Comparison of ENCODE assay signal across 10 cellular contexts in genomic region chr5:139383275-139383992, GRCh38. TPM values are rescaled to one million over a fixed set of nuclear protein-coding genes. Genes with fewer than 3 reads are reported as not detected.
DNase-seq lines count a peak whose midpoint lies in the region; ATAC-seq and TF ChIP-seq lines count a peak whose summit lies in the region.
"Had no signal": no experiment of that assay in that cellular context is flagged by ENCODE, and none has a peak within 500 bp of the region (broad histone marks: within the 10 kb centered on the region; RNA-seq: fewer than 3 reads in every experiment).

SLC23A1 (minus strand) TSS chr5:139383297; CDS start chr5:139383253, 44 bp downstream.

- H3K9me3 Mint-ChIP-seq in MCF 10A (ENCODE audit: unreplicated experiment): no peaks in the 10 kb centered on the region

- in situ Hi-C loops in mammary epithelial cell (cut with MboI; ENCODE audit: low sequenced_read_pairs in 2 of 2): no loop called here

- no peaks in the 10 kb centered on the region for H3K79me2 ChIP-seq in mammary epithelial cell (ENCODE audit: insufficient read depth, low read length)

- H3K27me3 ChIP-seq in mammary epithelial cell (ENCODE audit: insufficient read depth, low read length): no peaks in the 10 kb centered on the region
- no peaks in the 10 kb centered on the region for H3K27me3 ChIP-seq in vagina

- H3K4me3 ChIP-seq in mammary epithelial cell (replicated peaks in 1 of 3; ENCODE audit: insufficient read depth in 1 of 3, low read depth in 2 of 3, low read length in 3 of 3) (no peak within 1 kb of the TSS), vagina (no peak within 1 kb of the TSS)

- H3K9me3 ChIP-seq in mammary epithelial cell (replicated peaks; ENCODE audit: insufficient read depth, low read length): no peaks in the 10 kb centered on the region
- no peaks in the 10 kb centered on the region for H3K9me3 ChIP-seq in vagina

- TF ChIP-seq POLR2A in Raji (IDR thresholded peaks at IDR 0.05; ENCODE audit: insufficient read depth, low read depth, low read length): peak; percentile 33; the same call in 1 of the 2 replicates
- TF ChIP-seq POLR2A in vagina (IDR thresholded peaks at IDR 0.05): no peak
- TF ChIP-seq POLR2A in erythroblast (IDR thresholded peaks at IDR 0.05; ENCODE audit: low read length): no peak

- dilution Hi-C loops in mammary epithelial cell (cut with HindIII; ENCODE audit: low sequenced_read_pairs): no loop called here

- POLR2A ChIA-PET in MCF 10A (lab: Yijun Ruan, JAX): no interaction called here

- H2AFZ ChIP-seq in mammary epithelial cell (ENCODE audit: low read depth, low read length): no peak within 1 kb of the TSS

- H3K27me3 Mint-ChIP-seq in MCF 10A (ENCODE audit: insufficient read depth, unreplicated experiment): no peaks in the 10 kb centered on the region

- no peaks in the 10 kb centered on the region for H3K36me3 Mint-ChIP-seq in MCF 10A (ENCODE audit: insufficient read depth, unreplicated experiment)

- no peak within 1 kb of the TSS for H3K4me2 ChIP-seq in mammary epithelial cell (ENCODE audit: insufficient read depth, low read depth, low read length)

- no peak within 1 kb of the TSS for H3K9ac ChIP-seq in mammary epithelial cell (ENCODE audit: insufficient read depth, low read length)

- no peaks in the 10 kb centered on the region for H3K36me3 ChIP-seq in mammary epithelial cell (ENCODE audit: insufficient read depth, low read length)
- H3K36me3 ChIP-seq in vagina: no peaks in the 10 kb centered on the region

- BruUV-seq in MCF 10A (replicated peaks; lab: Mats Ljungman, UMichigan) (no TSS peak), mammary epithelial cell (replicated peaks; lab: Mats Ljungman, UMichigan) (no TSS peak)

- H4K20me1 ChIP-seq in mammary epithelial cell (ENCODE audit: insufficient read depth, low read length): no peaks in the 10 kb centered on the region

- H3K4me1 ChIP-seq in mammary epithelial cell (ENCODE audit: insufficient read depth, low read length): peaks cover 13% of the 10 kb centered on the region
- H3K4me1 ChIP-seq in vagina: peaks cover 36% of the 10 kb centered on the region

- 63% methylated on average over 9 of the region's 10 CpGs for WGBS in mammary epithelial cell (ENCODE audit: low coverage, missing lambda C conversion rate)

- H3K4me1 Mint-ChIP-seq in MCF 10A (ENCODE audit: insufficient read depth, unreplicated experiment): peaks cover 20% of the 10 kb centered on the region

- no peak within 1 kb of the TSS for H3K27ac ChIP-seq in mammary epithelial cell (ENCODE audit: insufficient read depth, low read depth, low read length)
- peak within 1 kb of the TSS; percentile 80 for H3K27ac ChIP-seq in vagina

- intact Hi-C loops in MCF 10A (cut with micrococcal nuclease): no loop called here
- intact Hi-C loops in mammary epithelial cell (cut with micrococcal nuclease): no loop called here
- intact Hi-C loops in left colon (cut with DNase I, micrococcal nuclease): no loop called here
- intact Hi-C loops in vagina (cut with DNase I): no loop called here

- H3K27ac Mint-ChIP-seq in MCF 10A (ENCODE audit: low read depth, unreplicated experiment): no peak within 1 kb of the TSS

- TF ChIP-seq CTCF in MCF 10A (IDR thresholded peaks at IDR 0.05; ENCODE audit: unreplicated experiment): no peak
- no peak for TF ChIP-seq CTCF in mammary epithelial cell (conservative IDR thresholded peaks at IDR 0.05 in 1 of 2, IDR thresholded peaks at IDR 0.05 in 1 of 2; ENCODE audit: extremely low read depth in 1 of 2, insufficient read depth in 1 of 2, low read depth in 1 of 2, low read length in 2 of 2)
- TF ChIP-seq CTCF in vagina (IDR thresholded peaks at IDR 0.05): no peak

- CTCF ChIA-PET in MCF 10A (lab: Yijun Ruan, JAX) (interaction anchor here (0.6 kb wide), 1 partner anchor 185 kb away, joined by 4 read pairs; no protein-coding TSS in a partner anchor), mammary epithelial cell (lab: Charles Lee; ENCODE audit: low non-redundant PET) (no interaction called here)

- no peak within 1 kb of the TSS for H3K4me3 Mint-ChIP-seq in MCF 10A (ENCODE audit: unreplicated experiment)

- ATAC-seq in left colon (peak; percentile 71), GM21390 (IDR thresholded peaks at IDR 0.05; ENCODE audit: unreplicated experiment) (no peak), HG03354 (IDR thresholded peaks at IDR 0.05; ENCODE audit: poor library complexity, severe bottlenecking, unreplicated experiment) (no peak)

- DNase-seq in MCF 10A (ENCODE audit: unreplicated experiment): peak; percentile 54
- no peak for DNase-seq in mammary epithelial cell
- DNase-seq in left colon: peak; percentile 73 to 83
- DNase-seq in vagina (ENCODE audit: extremely low spot score in 2 of 2): no peak
- no peak for DNase-seq in erythroblast (lab: John Stamatoyannopoulos, UW)

RNA-seq across cellular contexts. Expression of gene SLC23A1, which starts in this region (rescaled TPM):
- not detected in 2 replicates for total RNA-seq in MCF 10A (2022)
- total RNA-seq in mammary epithelial cell: not detected
- polyA plus RNA-seq in mammary epithelial cell: not detected
- not detected for polyA minus RNA-seq in mammary epithelial cell
- 1 to 10 TPM; 4.8 to 5.9 TPM for total RNA-seq in left colon
- total RNA-seq in vagina: not detected
- total RNA-seq: M059J, omental fat pad had no signal

Comparison
In these comparisons a context has a peak if more than half of its experiments do, and no peak if none do; other contexts are left out.
1. Peak in DNase-seq in MCF 10A; RNA of the gene not detected or under 1 TPM.
2. DNase-seq: peak in left colon (2 of 2); none in mammary epithelial cell (single experiment), vagina (0 of 2) and erythroblast (0 of 2).